1 cellular context compared by ENCODE assay signal in genomic region chr10:118332247-118332646, GRCh38.
TF ChIP-seq lines count a peak whose summit lies in the region.

No MANE protein-coding gene starts in this region.

TF ChIP-seq in HepG2, 621 proteins besides CTCF, POLR2A, EP300 and RAD21 (continued from another document):
- TF ChIP-seq, protein P1, sequence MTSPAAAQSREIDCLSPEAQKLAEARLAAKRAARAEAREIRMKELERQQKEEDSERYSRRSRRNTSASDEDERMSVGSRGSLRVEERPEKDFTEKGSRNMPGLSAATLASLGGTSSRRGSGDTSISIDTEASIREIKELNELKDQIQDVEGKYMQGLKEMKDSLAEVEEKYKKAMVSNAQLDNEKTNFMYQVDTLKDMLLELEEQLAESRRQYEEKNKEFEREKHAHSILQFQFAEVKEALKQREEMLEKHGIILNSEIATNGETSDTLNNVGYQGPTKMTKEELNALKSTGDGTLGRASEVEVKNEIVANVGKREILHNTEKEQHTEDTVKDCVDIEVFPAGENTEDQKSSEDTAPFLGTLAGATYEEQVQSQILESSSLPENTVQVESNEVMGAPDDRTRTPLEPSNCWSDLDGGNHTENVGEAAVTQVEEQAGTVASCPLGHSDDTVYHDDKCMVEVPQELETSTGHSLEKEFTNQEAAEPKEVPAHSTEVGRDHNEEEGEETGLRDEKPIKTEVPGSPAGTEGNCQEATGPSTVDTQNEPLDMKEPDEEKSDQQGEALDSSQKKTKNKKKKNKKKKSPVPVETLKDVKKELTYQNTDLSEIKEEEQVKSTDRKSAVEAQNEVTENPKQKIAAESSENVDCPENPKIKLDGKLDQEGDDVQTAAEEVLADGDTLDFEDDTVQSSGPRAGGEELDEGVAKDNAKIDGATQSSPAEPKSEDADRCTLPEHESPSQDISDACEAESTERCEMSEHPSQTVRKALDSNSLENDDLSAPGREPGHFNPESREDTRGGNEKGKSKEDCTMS (CRISPR knock-in tag; conservative IDR thresholded peaks at IDR 0.05) = no peak
- TF ChIP-seq ELF3 (CRISPR knock-in tag; IDR thresholded peaks at IDR 0.05) (no peak), NFRKB (IDR thresholded peaks at IDR 0.05) (no peak), NFAT5 (CRISPR knock-in tag; IDR thresholded peaks at IDR 0.05) (no peak), FOXK1 (CRISPR knock-in tag; IDR thresholded peaks at IDR 0.05; ENCODE audit: borderline replicate concordance, low read depth) (no peak), GPN1 (CRISPR knock-in tag; IDR thresholded peaks at IDR 0.05; ENCODE audit: borderline replicate concordance) (no peak), NFATC3 (CRISPR knock-in tag; IDR thresholded peaks at IDR 0.05) (no peak), PHF5A (CRISPR knock-in tag; IDR thresholded peaks at IDR 0.05; ENCODE audit: low read depth, unreplicated experiment) (no peak), ZNF337 (CRISPR knock-in tag; IDR thresholded peaks at IDR 0.05; ENCODE audit: borderline replicate concordance, low read depth) (no peak), ZNF234 (CRISPR knock-in tag; conservative IDR thresholded peaks at IDR 0.05) (no peak)
- TF ChIP-seq, protein P2, sequence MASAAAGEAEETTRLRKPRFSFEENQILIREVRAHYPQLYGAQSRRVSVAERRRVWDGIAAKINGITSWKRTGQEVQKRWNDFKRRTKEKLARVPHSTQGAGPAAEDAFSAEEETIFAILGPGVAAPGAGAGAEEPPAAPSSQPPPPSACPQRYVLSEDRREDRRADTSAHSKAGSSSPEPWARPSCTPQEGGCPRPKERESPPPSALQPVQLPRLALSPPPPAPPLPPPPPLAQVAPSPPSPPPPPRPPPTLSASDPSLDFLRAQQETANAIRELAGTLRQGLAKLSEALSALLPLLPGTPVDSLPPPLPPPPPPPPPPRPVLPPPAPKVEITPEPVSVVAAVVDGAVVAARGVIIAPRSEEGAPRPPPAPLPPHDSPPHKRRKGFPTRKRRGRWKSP (CRISPR knock-in tag; IDR thresholded peaks at IDR 0.05) = no peak
